9 cellular contexts compared by ENCODE assay signal in genomic region chr3:135558150-135558549, GRCh38.
"Had no signal": no experiment of that assay in that cellular context is flagged by ENCODE, and none has a peak within 500 bp of the region (broad histone marks: within the 10 kb centered on the region; RNA-seq: fewer than 3 reads in every experiment).

No MANE protein-coding gene starts in this region.

- H3K36me3 ChIP-seq: HAP-1 had no signal

- H3K4me3 Mint-ChIP-seq: HFFc6 had no signal

- H3K27ac ChIP-seq: GM23248 had no signal

- ATAC-seq: HCT116 had no signal

- H3K9me3 Mint-ChIP-seq: HFFc6 had no signal

- H3K4me3 ChIP-seq: GM23248, HAP-1 had no signal

- FAIRE-seq: HTR-8/SVneo had no signal

- H3K9ac ChIP-seq: GM23248 had no signal

- DNase-seq: GM23248, GOT3, H7, HFFc6, IMR-90, KBM-7 had no signal

- H3K4me1 ChIP-seq: HAP-1 had no signal

- H3K9me3 ChIP-seq: HAP-1 had no signal

- H3K27ac Mint-ChIP-seq: HFFc6 had no signal

- H2AFZ ChIP-seq: GM23248 had no signal
